Comparison of ENCODE assay signal across 8 cellular contexts in the genomic region with DNA sequence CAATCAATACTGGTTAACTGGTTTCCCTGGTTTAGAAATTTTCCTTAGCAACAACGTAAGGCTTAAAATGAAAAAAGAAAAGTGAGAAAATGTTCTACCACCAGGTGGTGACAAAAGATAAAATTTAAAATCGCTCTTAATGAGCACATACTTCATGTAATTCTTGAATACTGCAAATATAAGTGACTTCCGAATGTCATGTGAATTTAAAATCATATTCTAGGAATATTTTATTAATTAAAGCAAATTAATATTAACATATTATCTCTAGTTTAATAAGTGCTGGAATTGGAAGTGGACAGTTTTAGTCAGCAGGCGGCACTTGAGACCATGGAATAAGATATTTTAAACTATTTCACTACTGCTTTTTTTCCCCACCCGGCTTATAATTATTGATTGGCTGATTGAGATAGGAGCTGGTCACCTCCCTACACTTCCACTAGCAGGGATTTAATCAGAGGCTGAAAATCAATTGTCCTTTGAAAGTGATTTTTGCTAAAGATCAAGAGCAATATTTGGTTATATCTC. TPM values are rescaled to one million over a fixed set of nuclear protein-coding genes. Genes with fewer than 3 reads are reported as not detected.
A peak's percentile ranks its signal among the peaks of the same experiment; 100 is the strongest.
DNase-seq lines count a peak whose midpoint lies in the region; ATAC-seq and TF ChIP-seq lines count a peak whose summit lies in the region.

No MANE protein-coding gene starts in this region.

- no peaks in the 10 kb centered on the region for H3K9me3 ChIP-seq in OCI-LY3 (ENCODE audit: insufficient read depth, low read length)

- no peaks in the 10 kb centered on the region for H3K9me3 Mint-ChIP-seq in activated CD4-positive, alpha-beta T cell treated with anti-CD3 and anti-CD28 coated beads, Interleukin-2, amount 10 ng/mL, durations not matched to agents 24 days and 14 days

- H3K27ac ChIP-seq in OCI-LY3 (ENCODE audit: low read length) = no peak overlapping the region

- no peak overlapping the region for H3K9ac ChIP-seq in OCI-LY3 (ENCODE audit: low read length)

- ATAC-seq in GM19324 (IDR thresholded peaks at IDR 0.05; ENCODE audit: low FRiP score, unreplicated experiment) = no peak

- no peaks in the 10 kb centered on the region for H3K36me3 Mint-ChIP-seq in activated CD4-positive, alpha-beta T cell treated with anti-CD3 and anti-CD28 coated beads, Interleukin-2, amount 10 ng/mL, durations not matched to agents 24 days and 14 days (ENCODE audit: low read depth)

- H3K27me3 Mint-ChIP-seq in activated CD4-positive, alpha-beta T cell treated with anti-CD3 and anti-CD28 coated beads, Interleukin-2, amount 10 ng/mL, durations not matched to agents 24 days and 14 days = peaks cover 31% of the 10 kb centered on the region

- TF ChIP-seq CTCF in AG09309 (IDR thresholded peaks at IDR 0.05; ENCODE audit: control insufficient read depth, insufficient read depth, low read depth, low read length, missing control alignments) = peak; percentile 50
- TF ChIP-seq CTCF in OCI-LY3 (IDR thresholded peaks at IDR 0.05; ENCODE audit: low read depth, low read length) = peak; percentile 61
- TF ChIP-seq CTCF in epithelial cell of esophagus (IDR thresholded peaks at IDR 0.05; ENCODE audit: insufficient read depth, low read depth, low read length, missing control alignments) = peak; percentile 51
- peak; percentile 46 for TF ChIP-seq CTCF in retinal pigment epithelial cell (conservative IDR thresholded peaks at IDR 0.05; ENCODE audit: low read depth, low read length)

- no peaks in the 10 kb centered on the region for H3K27me3 ChIP-seq in OCI-LY3 (ENCODE audit: low read depth, low read length)

- H3K4me3 ChIP-seq in AG09309 (ENCODE audit: control insufficient read depth, low read depth, low read length) (no peak overlapping the region), OCI-LY3 (ENCODE audit: low read length) (peak overlapping the region; percentile 13; the same call in 1 of the 2 replicates), epithelial cell of esophagus (ENCODE audit: low read length) (no peak overlapping the region), retinal pigment epithelial cell (ENCODE audit: low read length) (no peak overlapping the region)

- peak overlapping the region; percentile 31 for H3K4me2 ChIP-seq in OCI-LY3 (ENCODE audit: low read length)

- no peak overlapping the region for H3K27ac Mint-ChIP-seq in activated CD4-positive, alpha-beta T cell treated with anti-CD3 and anti-CD28 coated beads, Interleukin-2, amount 10 ng/mL, durations not matched to agents 24 days and 14 days

- H3K4me1 Mint-ChIP-seq in activated CD4-positive, alpha-beta T cell treated with anti-CD3 and anti-CD28 coated beads, Interleukin-2, amount 10 ng/mL, durations not matched to agents 24 days and 14 days = peaks cover 17% of the 10 kb centered on the region

- DNase-seq in AG09309 (ENCODE audit: low read depth) (no peak), H4 (ENCODE audit: low spot score) (peak; percentile 31), epithelial cell of esophagus (ENCODE audit: low read depth) (peak; percentile 66), retinal pigment epithelial cell (ENCODE audit: low read depth) (no peak), occipital lobe (lab: John Stamatoyannopoulos, UW) (no peak)
- DNase-seq in activated CD4-positive, alpha-beta T cell treated with anti-CD3 and anti-CD28 coated beads, Interleukin-2, amount 10 ng/mL, durations not matched to agents 24 days and 14 days = no peak

- H2AFZ ChIP-seq in OCI-LY3 (ENCODE audit: low read depth, low read length) = no peak overlapping the region

- no peaks in the 10 kb centered on the region for H3K79me2 ChIP-seq in OCI-LY3 (ENCODE audit: low read length)

- 0 out of 2 replicates have a peak, but pooled peaks cover 3% of the 10 kb centered on the region for H3K4me1 ChIP-seq in OCI-LY3 (ENCODE audit: low read length)

- H3K4me3 Mint-ChIP-seq in activated CD4-positive, alpha-beta T cell treated with anti-CD3 and anti-CD28 coated beads, Interleukin-2, amount 10 ng/mL, durations not matched to agents 24 days and 14 days = no peak overlapping the region

- intact Hi-C loops in activated CD4-positive, alpha-beta T cell treated with anti-CD3 and anti-CD28 coated beads, Interleukin-2, amount 10 ng/mL, durations not matched to agents 24 days and 14 days (cut with micrococcal nuclease) = loop anchor here (5.0 kb wide), 1 partner anchor 952 kb away; no protein-coding TSS in a partner anchor

- no peaks in the 10 kb centered on the region for H3K36me3 ChIP-seq in OCI-LY3 (replicated peaks; ENCODE audit: low read depth, low read length)

- no peaks in the 10 kb centered on the region for H4K20me1 ChIP-seq in OCI-LY3 (ENCODE audit: insufficient read depth, low read length)

RNA-seq across cellular contexts. Expression of a gene that starts 5.0 kb away (rescaled TPM):
- 11.2 and 13.8 TPM in 2 replicates for total RNA-seq in H4 (2014; rRNA removed; shearing (Covaris generic))
- 0.95 and 1.7 TPM in 2 replicates for total RNA-seq in activated CD4-positive, alpha-beta T cell treated with anti-CD3 and anti-CD28 coated beads, Interleukin-2, amount 10 ng/mL, durations not matched to agents 24 days and 14 days
- 7.5 TPM for total RNA-seq in occipital lobe

Comparison
In these comparisons a context has a peak if more than half of its experiments do, and no peak if none do; other contexts are left out.
1. DNase-seq: peak in H4 (single experiment) and epithelial cell of esophagus (single experiment); none in AG09309 (single experiment), retinal pigment epithelial cell (single experiment), activated CD4-positive, alpha-beta T cell treated with anti-CD3 and anti-CD28 coated beads, Interleukin-2, amount 10 ng/mL, durations not matched to agents 24 days and 14 days (single experiment) and occipital lobe (single experiment).
2. Peak in every context shown above with its lines, with median percentiles within 50 percentile points of each other: CTCF ChIP-seq.